Comparison of ENCODE assay signal across 26 cellular contexts in genomic region chr10:29925771-29926345, GRCh38.
DNase-seq lines count a peak whose midpoint lies in the region; ATAC-seq and TF ChIP-seq lines count a peak whose summit lies in the region.
"Had no signal": no experiment of that assay in that cellular context is flagged by ENCODE, and none has a peak within 500 bp of the region (broad histone marks: within the 10 kb centered on the region; RNA-seq: fewer than 3 reads in every experiment).

No MANE protein-coding gene starts in this region.

- DNase-seq in Caco-2 (no peak), KBM-7 (peak; percentile 71), chondrocyte (ENCODE audit: low spot score) (no peak), retina (no peak), activated T-cell treated with anti-CD3 and anti-CD28 coated beads for 4 hours (no peak)
- DNase-seq: activated CD4-positive, alpha-beta T cell treated with anti-CD3 and anti-CD28 coated beads for 4 hours; activated gamma-delta T cell; activated naive CD8-positive, alpha-beta T cell treated with anti-CD3 and anti-CD28 coated beads, Interleukin-2, amount 50 U/mL, for 24 hours; activated T-cell treated with anti-CD3 and anti-CD28 coated beads, Interleukin-2, amount 50 U/mL, for 24 hours; effector CD4-positive, alpha-beta T cell; erythroblast; NCI-H1105 treated with DMSO at 0.1 percent for 48 hours; NCI-H2029 treated with DMSO at 0.1 percent for 48 hours; NCI-H748 treated with DMSO at 0.1 percent for 48 hours; stimulated activated CD4-positive, alpha-beta T cell treated with anti-CD3 and anti-CD28 coated beads, Interleukin-4, amount 100 ng/mL, for 24 hours; T-helper 2 cell; upper lobe of left lung had no signal

- H3K27ac Mint-ChIP-seq in Caco-2 (ENCODE audit: unreplicated experiment) (peak overlapping the region; percentile 55), chondrocyte (ENCODE audit: unreplicated experiment) (peak overlapping the region; percentile 0)
- H3K27ac Mint-ChIP-seq: activated naive CD8-positive, alpha-beta T cell treated with anti-CD3 and anti-CD28 coated beads, Interleukin-2, amount 50 U/mL, for 24 hours; activated T-cell treated with anti-CD3 and anti-CD28 coated beads, Interleukin-2, amount 50 U/mL, for 24 hours; HFFc6; natural killer cell treated with Interleukin-12 subunit alpha and Interleukin-12 subunit beta and Interleukin-15 and Interleukin-18, amount 100 ng/mL, for 72 hours; stimulated activated effector memory CD8-positive, alpha-beta T cell treated with anti-CD3 and anti-CD28 coated beads, Interleukin-12 subunit alpha, Interleukin-12 subunit beta, amount 100 ng/mL, for 72 hours had no signal

- ATAC-seq in GM19467 (IDR thresholded peaks at IDR 0.05; ENCODE audit: unreplicated experiment) = no peak
- ATAC-seq: activated naive CD8-positive, alpha-beta T cell treated with anti-CD3 and anti-CD28 coated beads, Interleukin-2, amount 50 U/mL, for 24 hours; GM12878; natural killer cell treated with Interleukin-12 subunit alpha and Interleukin-12 subunit beta and Interleukin-15 and Interleukin-18, amount 100 ng/mL, for 72 hours had no signal

- H3K4me1 Mint-ChIP-seq in Caco-2 (ENCODE audit: low read depth, unreplicated experiment) (peaks cover 37% of the 10 kb centered on the region), chondrocyte (ENCODE audit: low read depth) (peaks cover 48% of the 10 kb centered on the region)
- H3K4me1 Mint-ChIP-seq: activated naive CD8-positive, alpha-beta T cell treated with anti-CD3 and anti-CD28 coated beads, Interleukin-2, amount 50 U/mL, for 24 hours had no signal

- H3K9me3 Mint-ChIP-seq in Caco-2 (ENCODE audit: unreplicated experiment) (peaks cover 33% of the 10 kb centered on the region), chondrocyte (ENCODE audit: low read depth) (peaks cover 10% of the 10 kb centered on the region)
- H3K9me3 Mint-ChIP-seq: HFFc6; natural killer cell treated with Interleukin-12 subunit alpha and Interleukin-12 subunit beta and Interleukin-15 and Interleukin-18, amount 100 ng/mL, for 72 hours; stimulated activated effector memory CD8-positive, alpha-beta T cell treated with anti-CD3 and anti-CD28 coated beads, Interleukin-12 subunit alpha, Interleukin-12 subunit beta, amount 100 ng/mL, for 72 hours had no signal

- H3K4me1 ChIP-seq in Caco-2 (peaks cover 23% of the 10 kb centered on the region), neuron (ENCODE audit: insufficient read depth, low read length) (peaks cover 21% of the 10 kb centered on the region)
- H3K4me1 ChIP-seq: right lobe of liver, upper lobe of left lung had no signal

- POLR2A ChIA-PET in Caco-2 (lab: Charles Lee) = no interaction called here

- H2AFZ ChIP-seq in neuron (ENCODE audit: low read depth, low read length) = peak overlapping the region; percentile 38
- H2AFZ ChIP-seq: GM23248 had no signal

- H3K27me3 Mint-ChIP-seq in Caco-2 (ENCODE audit: insufficient read depth, unreplicated experiment) (no peaks in the 10 kb centered on the region), chondrocyte (ENCODE audit: low read depth) (no peaks in the 10 kb centered on the region)

- no peaks in the 10 kb centered on the region for H3K36me3 ChIP-seq in Caco-2 (ENCODE audit: control insufficient read depth, insufficient read depth, low read length)
- no peaks in the 10 kb centered on the region for H3K36me3 ChIP-seq in neuron (ENCODE audit: insufficient read depth, low read length)
- H3K36me3 ChIP-seq: brain microvascular endothelial cell, right lobe of liver, upper lobe of left lung had no signal

- no peak overlapping the region for H3K4me3 ChIP-seq in Caco-2 (ENCODE audit: low read depth, low read length)
- peak overlapping the region; percentile 0 for H3K4me3 ChIP-seq in neuron (ENCODE audit: low read length)
- H3K4me3 ChIP-seq: GM12878, GM23248, right lobe of liver, upper lobe of left lung had no signal

- in situ Hi-C loops in KBM-7 (cut with MboI; ENCODE audit: low pct_unique_long_range_greater_than_20kb, low sequenced_read_pairs) = no loop called here

- H3K36me3 Mint-ChIP-seq in Caco-2 (ENCODE audit: insufficient read depth, unreplicated experiment) = no peaks in the 10 kb centered on the region
- H3K36me3 Mint-ChIP-seq in chondrocyte (ENCODE audit: low read depth) = no peaks in the 10 kb centered on the region
- H3K36me3 Mint-ChIP-seq: natural killer cell treated with Interleukin-12 subunit alpha and Interleukin-12 subunit beta and Interleukin-15 and Interleukin-18, amount 100 ng/mL, for 72 hours; stimulated activated effector memory CD8-positive, alpha-beta T cell treated with anti-CD3 and anti-CD28 coated beads, Interleukin-12 subunit alpha, Interleukin-12 subunit beta, amount 100 ng/mL, for 72 hours had no signal

- no peak for TF ChIP-seq CTCF in Caco-2 (IDR thresholded peaks at IDR 0.05; ENCODE audit: insufficient read depth in 1 of 2, low read depth in 1 of 2, low read length in 1 of 2, severe bottlenecking in 1 of 2, unreplicated experiment in 1 of 2)
- no peak for TF ChIP-seq CTCF in chondrocyte (IDR thresholded peaks at IDR 0.05)

- no peaks in the 10 kb centered on the region for H3K27me3 ChIP-seq in Caco-2 (replicated peaks; ENCODE audit: control insufficient read depth, insufficient read depth, low read length)
- no peaks in the 10 kb centered on the region for H3K27me3 ChIP-seq in neuron (ENCODE audit: insufficient read depth, low read length)
- H3K27me3 ChIP-seq: brain microvascular endothelial cell, right lobe of liver, upper lobe of left lung had no signal

- H3K4me3 Mint-ChIP-seq in Caco-2 (ENCODE audit: unreplicated experiment) (no peak overlapping the region), chondrocyte (ENCODE audit: unreplicated experiment) (no peak overlapping the region)
- H3K4me3 Mint-ChIP-seq: activated naive CD8-positive, alpha-beta T cell treated with anti-CD3 and anti-CD28 coated beads, Interleukin-2, amount 50 U/mL, for 24 hours; activated T-cell treated with anti-CD3 and anti-CD28 coated beads, Interleukin-2, amount 50 U/mL, for 24 hours; HFFc6; natural killer cell treated with Interleukin-12 subunit alpha and Interleukin-12 subunit beta and Interleukin-15 and Interleukin-18, amount 100 ng/mL, for 72 hours; stimulated activated effector memory CD8-positive, alpha-beta T cell treated with anti-CD3 and anti-CD28 coated beads, Interleukin-12 subunit alpha, Interleukin-12 subunit beta, amount 100 ng/mL, for 72 hours had no signal

- H3K9me3 ChIP-seq in Caco-2 = no peaks in the 10 kb centered on the region; the same call in 1 of the 2 replicates
- peaks cover 6% of the 10 kb centered on the region for H3K9me3 ChIP-seq in neuron (ENCODE audit: low read length)
- H3K9me3 ChIP-seq: right lobe of liver, upper lobe of left lung had no signal

- CTCF ChIA-PET in Caco-2 (lab: Charles Lee) = interaction anchor here (0.6 kb wide), 1 partner anchor 22 kb away, joined by 3 read pairs; no protein-coding TSS in a partner anchor

- BruUV-seq in Caco-2 (replicated peaks; lab: Mats Ljungman, UMichigan) = no TSS peak

- intact Hi-C loops in Caco-2 (cut with micrococcal nuclease; ENCODE audit: unreplicated experiment) = loop anchor here (1.0 kb wide), 1 partner anchor 76 kb away; no protein-coding TSS in a partner anchor
